ENCODE assay signal across 14 cellular contexts in the genomic region with DNA sequence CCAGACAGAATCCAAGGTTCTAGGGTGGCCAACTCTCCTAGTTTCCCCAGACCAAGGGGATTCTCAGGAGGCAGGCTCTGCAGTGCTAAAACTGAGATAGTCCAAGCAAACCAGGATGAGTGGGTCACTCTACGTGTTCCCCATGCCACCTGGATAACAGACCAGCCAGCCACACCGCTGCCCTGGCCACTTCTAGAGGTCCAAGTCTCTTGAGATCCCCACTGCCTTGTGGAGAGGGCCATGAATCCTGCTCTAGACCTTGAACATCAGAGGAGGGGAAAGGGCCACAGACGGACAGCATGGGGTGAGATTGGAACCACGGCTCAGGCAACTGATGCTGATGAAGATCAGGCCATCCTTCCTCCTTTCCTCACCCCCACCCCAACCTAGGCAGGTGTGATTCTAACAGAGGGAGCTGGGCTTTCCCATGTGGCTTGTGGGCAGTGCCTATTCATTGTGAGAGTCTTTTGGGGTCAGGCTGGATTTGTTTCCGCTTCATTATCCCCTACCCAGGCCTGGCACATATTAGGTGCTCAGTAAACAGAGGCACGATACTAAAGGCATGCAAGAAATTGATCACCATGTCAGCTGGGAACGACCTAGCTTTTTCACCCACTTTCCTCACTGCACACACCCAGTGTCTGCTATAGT. TPM values are rescaled to one million over a fixed set of nuclear protein-coding genes. Genes with fewer than 3 reads are reported as not detected.
DNase-seq lines count a peak whose midpoint lies in the region; ATAC-seq and TF ChIP-seq lines count a peak whose summit lies in the region.
"Had no signal": no experiment of that assay in that cellular context is flagged by ENCODE, and none has a peak within 500 bp of the region (broad histone marks: within the 10 kb centered on the region; RNA-seq: fewer than 3 reads in every experiment).

No MANE protein-coding gene starts in this region.

- no peak overlapping the region for H3K4me3 Mint-ChIP-seq in activated CD4-positive, alpha-beta T cell treated with anti-CD3 and anti-CD28 coated beads, Interleukin-2, amount 10 ng/mL, durations not matched to agents 24 days and 14 days
- H3K4me3 Mint-ChIP-seq: T-cell had no signal

- no peaks in the 10 kb centered on the region for H3K27me3 ChIP-seq in colonic mucosa
- H3K27me3 ChIP-seq: body of pancreas had no signal

- ATAC-seq in HG03378 (IDR thresholded peaks at IDR 0.05; ENCODE audit: unreplicated experiment), result peak; percentile 78
- ATAC-seq: A549, body of pancreas, T-cell had no signal

- H3K4me3 ChIP-seq in foreskin fibroblast (ENCODE audit: low read depth in 1 of 2, low read length in 2 of 2) (no peak overlapping the region), colonic mucosa (no peak overlapping the region)
- H3K4me3 ChIP-seq: A549, body of pancreas, tibial artery had no signal

- H3K9ac ChIP-seq in colonic mucosa (ENCODE audit: low read depth in 2 of 2, low read length in 2 of 2), result no peak overlapping the region

- no peaks in the 10 kb centered on the region for H3K9me3 ChIP-seq in colonic mucosa
- H3K9me3 ChIP-seq: A549, body of pancreas, tibial artery had no signal

- peak; percentile 64 for DNase-seq in activated CD4-positive, alpha-beta T cell treated with anti-CD3 and anti-CD28 coated beads, Interleukin-2, amount 10 ng/mL, durations not matched to agents 24 days and 14 days
- DNase-seq in activated CD4-positive, alpha-beta T cell treated with anti-CD3 and anti-CD28 coated beads for 1 hour, result no peak
- DNase-seq in GM20000 (ENCODE audit: low spot score) (peak; percentile 56), foreskin fibroblast (no peak), NCI-H1930 (lab: John Stamatoyannopoulos, UW) (no peak), colonic mucosa (no peak)
- peak; percentile 9 to 22 for DNase-seq in stimulated activated CD8-positive, alpha-beta memory T cell treated with anti-CD3 and anti-CD28 coated beads, Interleukin-2, amount 100 ng/mL, for 48 hours (ENCODE audit: low read depth in 2 of 2)
- DNase-seq: body of pancreas, kidney, retina, T-cell had no signal

- TF ChIP-seq CTCF in GM20000 (IDR thresholded peaks at IDR 0.05; ENCODE audit: extremely low read depth, missing control alignments), result no peak
- no peak for TF ChIP-seq CTCF in foreskin fibroblast (IDR thresholded peaks at IDR 0.05; ENCODE audit: low read depth, low read length)
- TF ChIP-seq CTCF in colonic mucosa (IDR thresholded peaks at IDR 0.05), result no peak

- intact Hi-C loops in activated CD4-positive, alpha-beta T cell treated with anti-CD3 and anti-CD28 coated beads, Interleukin-2, amount 10 ng/mL, durations not matched to agents 24 days and 14 days (cut with micrococcal nuclease), result loop anchor here (5.0 kb wide), 1 partner anchor 82 kb away; no protein-coding TSS in a partner anchor
- intact Hi-C loops in colonic mucosa (cut with DNase I), result loop anchor here (10.0 kb wide), 1 partner anchor 59 kb away; no protein-coding TSS in a partner anchor

- H3K4me1 ChIP-seq in colonic mucosa, result no peaks in the 10 kb centered on the region
- H3K4me1 ChIP-seq: A549, tibial artery had no signal

- H3K4me1 Mint-ChIP-seq in activated CD4-positive, alpha-beta T cell treated with anti-CD3 and anti-CD28 coated beads, Interleukin-2, amount 10 ng/mL, durations not matched to agents 24 days and 14 days, result no peaks in the 10 kb centered on the region
- H3K4me1 Mint-ChIP-seq: T-cell had no signal

- H3K27ac ChIP-seq in colonic mucosa, result no peak overlapping the region
- H3K27ac ChIP-seq: A549, body of pancreas, tibial artery had no signal

- H3K27me3 Mint-ChIP-seq in activated CD4-positive, alpha-beta T cell treated with anti-CD3 and anti-CD28 coated beads, Interleukin-2, amount 10 ng/mL, durations not matched to agents 24 days and 14 days, result peaks cover 15% of the 10 kb centered on the region

- no peak overlapping the region for H3K27ac Mint-ChIP-seq in activated CD4-positive, alpha-beta T cell treated with anti-CD3 and anti-CD28 coated beads, Interleukin-2, amount 10 ng/mL, durations not matched to agents 24 days and 14 days
- H3K27ac Mint-ChIP-seq: T-cell had no signal

- no peaks in the 10 kb centered on the region for H3K36me3 Mint-ChIP-seq in activated CD4-positive, alpha-beta T cell treated with anti-CD3 and anti-CD28 coated beads, Interleukin-2, amount 10 ng/mL, durations not matched to agents 24 days and 14 days (ENCODE audit: low read depth)
- H3K36me3 Mint-ChIP-seq: T-cell had no signal

- peaks cover 3% of the 10 kb centered on the region for H3K9me3 Mint-ChIP-seq in activated CD4-positive, alpha-beta T cell treated with anti-CD3 and anti-CD28 coated beads, Interleukin-2, amount 10 ng/mL, durations not matched to agents 24 days and 14 days
- H3K9me3 Mint-ChIP-seq: T-cell had no signal

- no peaks in the 10 kb centered on the region for H3K36me3 ChIP-seq in colonic mucosa
- H3K36me3 ChIP-seq: tibial artery had no signal

RNA-seq across cellular contexts. Expression of a gene that starts 16.8 kb away (rescaled TPM):
- not detected in 2 replicates for total RNA-seq in activated CD4-positive, alpha-beta T cell treated with anti-CD3 and anti-CD28 coated beads, Interleukin-2, amount 10 ng/mL, durations not matched to agents 24 days and 14 days
- under 1 TPM in 1 of 2 donors, not detected in 1; 0.19 TPM for total RNA-seq in colonic mucosa
- total RNA-seq: body of pancreas had no signal

RNA-seq across cellular contexts. Expression of a gene that starts 41.6 kb away (rescaled TPM):
- 5.0 and 6.4 TPM in 2 replicates for total RNA-seq in activated CD4-positive, alpha-beta T cell treated with anti-CD3 and anti-CD28 coated beads, Interleukin-2, amount 10 ng/mL, durations not matched to agents 24 days and 14 days
- total RNA-seq in colonic mucosa, result 1 to 10 TPM; 4.5 to 9.6 TPM

Comparison
In these comparisons a context has a peak if more than half of its experiments do, and no peak if none do; other contexts are left out.
1. DNase-seq: peak in activated CD4-positive, alpha-beta T cell treated with anti-CD3 and anti-CD28 coated beads, Interleukin-2, amount 10 ng/mL, durations not matched to agents 24 days and 14 days (single experiment), GM20000 (single experiment) and stimulated activated CD8-positive, alpha-beta memory T cell treated with anti-CD3 and anti-CD28 coated beads, Interleukin-2, amount 100 ng/mL, for 48 hours (2 of 2); none in activated CD4-positive, alpha-beta T cell treated with anti-CD3 and anti-CD28 coated beads for 1 hour (single experiment), foreskin fibroblast (0 of 2), NCI-H1930 (0 of 2) and colonic mucosa (single experiment).